8 cellular contexts compared by ENCODE assay signal in the genomic region with DNA sequence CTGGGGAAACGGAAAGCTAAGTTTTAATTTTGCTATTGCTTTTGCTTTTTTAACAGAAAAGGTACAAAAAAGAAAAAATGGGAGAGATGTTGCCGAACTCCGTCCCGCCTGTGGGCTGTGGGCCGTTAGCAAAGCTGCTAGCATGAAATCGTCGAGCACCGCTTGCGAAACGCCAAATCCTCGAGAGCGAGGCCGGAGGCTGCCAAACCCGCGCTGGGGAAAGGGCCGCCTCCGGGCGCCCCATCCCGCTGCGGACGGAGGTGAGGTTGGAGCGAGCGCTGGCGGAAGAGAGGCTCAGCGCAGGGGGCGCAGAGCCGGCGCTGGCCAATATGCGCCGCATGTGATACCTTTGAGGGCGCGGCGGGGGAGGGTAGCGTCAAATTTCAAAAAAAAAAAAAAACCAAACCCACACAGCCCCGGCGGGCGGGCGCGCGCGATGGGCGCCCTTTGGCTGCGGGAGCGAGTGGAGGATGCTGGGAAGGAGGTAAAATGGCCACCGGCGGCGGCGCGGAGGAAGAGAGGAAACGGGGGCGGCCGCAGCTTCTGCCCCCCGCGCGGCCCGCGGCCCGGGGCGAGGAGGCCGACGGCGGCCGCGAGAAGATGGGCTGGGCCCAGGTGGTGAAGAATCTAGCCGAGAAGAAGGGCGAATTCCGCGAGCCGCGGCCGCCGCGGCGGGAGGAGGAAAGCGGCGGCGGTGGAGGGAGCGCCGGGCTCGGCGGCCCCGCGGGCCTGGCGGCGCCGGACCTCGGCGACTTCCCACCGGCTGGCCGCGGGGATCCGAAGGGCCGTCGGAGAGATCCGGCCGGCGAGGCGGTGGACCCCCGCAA. TPM values are rescaled to one million over a fixed set of nuclear protein-coding genes. Genes with fewer than 3 reads are reported as not detected.
DNase-seq lines count a peak whose midpoint lies in the region; ATAC-seq and TF ChIP-seq lines count a peak whose summit lies in the region.

A gene with protein sequence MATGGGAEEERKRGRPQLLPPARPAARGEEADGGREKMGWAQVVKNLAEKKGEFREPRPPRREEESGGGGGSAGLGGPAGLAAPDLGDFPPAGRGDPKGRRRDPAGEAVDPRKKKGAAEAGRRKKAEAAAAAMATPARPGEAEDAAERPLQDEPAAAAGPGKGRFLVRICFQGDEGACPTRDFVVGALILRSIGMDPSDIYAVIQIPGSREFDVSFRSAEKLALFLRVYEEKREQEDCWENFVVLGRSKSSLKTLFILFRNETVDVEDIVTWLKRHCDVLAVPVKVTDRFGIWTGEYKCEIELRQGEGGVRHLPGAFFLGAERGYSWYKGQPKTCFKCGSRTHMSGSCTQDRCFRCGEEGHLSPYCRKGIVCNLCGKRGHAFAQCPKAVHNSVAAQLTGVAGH (plus strand): TSS at position 473 of the 827 bp plus-strand sequence. CDS start 17 bp downstream, at position 490.

- DNase-seq in CD14-positive monocyte (ENCODE audit: low spot score) (peak; percentile 76), NCI-H526 (lab: John Stamatoyannopoulos, UW) (peak; percentile 90 to 98), left lung (peak; percentile 91 to 96)
- peak; percentile 77 for DNase-seq in activated CD4-positive, alpha-beta T cell treated with anti-CD3 and anti-CD28 coated beads, Interleukin-2, amount 50 U/mL, for 1 hour
- DNase-seq in stimulated activated CD4-positive, alpha-beta T cell treated with anti-CD3 and anti-CD28 coated beads, Interleukin-2, amount 100 ng/mL, for 48 hours = peak; percentile 76

- H3K9me3 Mint-ChIP-seq in CD14-positive monocyte = no peaks in the 10 kb centered on the region
- no peaks in the 10 kb centered on the region for H3K9me3 Mint-ChIP-seq in dendritic cell treated with granulocyte-macrophage colony-stimulating factor and Interleukin-4, amounts not matched to agents 40 ng/mL and 50 ng/mL, for 4 days

- H3K27me3 ChIP-seq in left lung = no peaks in the 10 kb centered on the region

- peaks cover 51% of the 10 kb centered on the region for H3K4me1 Mint-ChIP-seq in CD14-positive monocyte
- peaks cover 47% of the 10 kb centered on the region for H3K4me1 Mint-ChIP-seq in dendritic cell treated with granulocyte-macrophage colony-stimulating factor and Interleukin-4, amounts not matched to agents 40 ng/mL and 50 ng/mL, for 4 days (ENCODE audit: low read depth)

- peak within 1 kb of the TSS; percentile 90 to 99 (median 97) for H3K27ac Mint-ChIP-seq in CD14-positive monocyte
- H3K27ac Mint-ChIP-seq in dendritic cell treated with granulocyte-macrophage colony-stimulating factor and Interleukin-4, amounts not matched to agents 40 ng/mL and 50 ng/mL, for 4 days = peak within 1 kb of the TSS; percentile 99

- peak within 1 kb of the TSS; percentile 97 to 100 for H3K4me3 Mint-ChIP-seq in CD14-positive monocyte
- H3K4me3 Mint-ChIP-seq in dendritic cell treated with granulocyte-macrophage colony-stimulating factor and Interleukin-4, amounts not matched to agents 40 ng/mL and 50 ng/mL, for 4 days = peak within 1 kb of the TSS; percentile 92

- intact Hi-C loops in CD14-positive monocyte (cut with micrococcal nuclease) (no loop called here), left lung (cut with DNase I) (no loop called here)
- intact Hi-C loops in dendritic cell treated with granulocyte-macrophage colony-stimulating factor and Interleukin-4, amounts not matched to agents 40 ng/mL and 50 ng/mL, for 4 days (cut with micrococcal nuclease) = no loop called here

- no peaks in the 10 kb centered on the region for H3K27me3 Mint-ChIP-seq in CD14-positive monocyte (ENCODE audit: low read depth in 3 of 3)
- H3K27me3 Mint-ChIP-seq in dendritic cell treated with granulocyte-macrophage colony-stimulating factor and Interleukin-4, amounts not matched to agents 40 ng/mL and 50 ng/mL, for 4 days = no peaks in the 10 kb centered on the region

- ATAC-seq in GM19324 (IDR thresholded peaks at IDR 0.05; ENCODE audit: low FRiP score, unreplicated experiment) = peak; percentile 82
- ATAC-seq in HG03469 (IDR thresholded peaks at IDR 0.05; ENCODE audit: unreplicated experiment) = peak; percentile 45
- ATAC-seq in left lung = peak; percentile 87

- H3K27ac ChIP-seq in left lung = peak within 1 kb of the TSS; percentile 98 to 100

- TF ChIP-seq CTCF in CD14-positive monocyte (IDR thresholded peaks at IDR 0.05) = no peak
- no peak for TF ChIP-seq CTCF in left lung (IDR thresholded peaks at IDR 0.05)

- H3K9me3 ChIP-seq in left lung = no peaks in the 10 kb centered on the region

- H3K36me3 Mint-ChIP-seq in CD14-positive monocyte = peaks cover 11 to 15% of the 10 kb centered on the region in 2 donors
- H3K36me3 Mint-ChIP-seq in dendritic cell treated with granulocyte-macrophage colony-stimulating factor and Interleukin-4, amounts not matched to agents 40 ng/mL and 50 ng/mL, for 4 days (ENCODE audit: low read depth) = peaks cover 44% of the 10 kb centered on the region

- H3K36me3 ChIP-seq in left lung = no peaks in the 10 kb centered on the region

- H3K4me1 ChIP-seq in left lung = peaks cover 28 to 54% of the 10 kb centered on the region in 2 donors

- H3K4me3 ChIP-seq in left lung = peak within 1 kb of the TSS; percentile 88 to 91

RNA-seq across cellular contexts. Expression of the gene that starts here (rescaled TPM):
- 1 to 10 TPM; 4.5 to 5.6 TPM for polyA plus RNA-seq in CD14-positive monocyte
- 10 to 100 TPM; 11.5 to 15.3 TPM for total RNA-seq in left lung

Comparison
In these comparisons a context has a peak if more than half of its experiments do, and no peak if none do; other contexts are left out.
1. Peak in every context shown above with its lines: DNase-seq, ATAC-seq, H3K4me3 ChIP-seq and H3K27ac ChIP-seq.